8 cellular contexts compared by ENCODE assay signal in the genomic region with DNA sequence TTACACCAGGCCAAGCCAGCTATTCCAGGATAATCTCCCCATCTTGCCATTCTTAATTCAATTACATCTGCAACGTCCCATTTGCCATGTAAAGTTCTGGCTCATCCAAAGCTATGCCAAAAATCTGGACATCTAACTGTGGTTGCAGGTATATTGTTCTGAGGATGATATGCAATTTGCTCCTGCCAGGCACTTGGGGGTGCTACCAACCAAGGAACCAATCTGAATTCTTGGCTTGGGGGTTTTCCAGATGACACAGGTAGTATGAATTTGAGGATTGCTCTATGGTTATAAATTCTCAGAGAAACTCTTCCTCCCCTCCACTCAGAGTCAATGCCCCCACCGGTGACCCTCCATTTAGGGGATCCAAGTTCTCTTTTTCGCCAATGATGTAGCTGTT. TPM values are rescaled to one million over a fixed set of nuclear protein-coding genes. Genes with fewer than 3 reads are reported as not detected.
DNase-seq lines count a peak whose midpoint lies in the region; ATAC-seq and TF ChIP-seq lines count a peak whose summit lies in the region.

No MANE protein-coding gene starts in this region.

- no peaks in the 10 kb centered on the region for H3K4me1 ChIP-seq in CD4-positive, CD25-positive, alpha-beta regulatory T cell (ENCODE audit: control insufficient read depth, insufficient read depth, low read length, poor library complexity, severe bottlenecking)

- no peak overlapping the region for H3K4me3 Mint-ChIP-seq in CD4-positive, CD25-positive, alpha-beta regulatory T cell

- no peaks in the 10 kb centered on the region for H3K9me3 ChIP-seq in CD4-positive, CD25-positive, alpha-beta regulatory T cell (ENCODE audit: control insufficient read depth in 2 of 2, low read length in 2 of 2)

- H3K9me3 Mint-ChIP-seq in CD4-positive, CD25-positive, alpha-beta regulatory T cell, result no peaks in the 10 kb centered on the region

- DNase-seq in CD4-positive, CD25-positive, alpha-beta regulatory T cell, result peak in 2 of 3 donors; percentile 25 to 32
- peak; percentile 61 for DNase-seq in HCEC 1CT
- peak; percentile 49 for DNase-seq in activated CD4-positive, CD25-positive, alpha-beta regulatory T cell treated with anti-CD3 and anti-CD28 coated beads, Interleukin-2, amount 50 U/mL, for 72 hours
- DNase-seq in fibroblast of mammary gland (ENCODE audit: low read depth), result peak; percentile 10
- peak; percentile 30 to 50 for DNase-seq in stimulated activated CD4-positive, alpha-beta T cell treated with anti-CD3 and anti-CD28 coated beads, Interleukin-4, amount 100 ng/mL, for 4 hours

- H3K36me3 ChIP-seq in CD4-positive, CD25-positive, alpha-beta regulatory T cell (ENCODE audit: control insufficient read depth, insufficient read depth, low read length), result peaks cover 3% of the 10 kb centered on the region

- no peak overlapping the region for H3K27ac ChIP-seq in CD4-positive, CD25-positive, alpha-beta regulatory T cell (ENCODE audit: insufficient read depth, low read length, poor library complexity, severe bottlenecking)

- no peaks in the 10 kb centered on the region for H3K27me3 ChIP-seq in CD4-positive, CD25-positive, alpha-beta regulatory T cell (ENCODE audit: control insufficient read depth, insufficient read depth, low read length)

- H3K27ac Mint-ChIP-seq in CD4-positive, CD25-positive, alpha-beta regulatory T cell, result no peak overlapping the region

- H3K36me3 Mint-ChIP-seq in CD4-positive, CD25-positive, alpha-beta regulatory T cell, result peaks cover 11% of the 10 kb centered on the region

- no peak overlapping the region for H3K4me3 ChIP-seq in CD4-positive, CD25-positive, alpha-beta regulatory T cell (ENCODE audit: low read depth, low read length)
- H3K4me3 ChIP-seq in fibroblast of mammary gland (ENCODE audit: control insufficient read depth, low read depth, low read length), result no peak overlapping the region

- no peak for ATAC-seq in CD4-positive, CD25-positive, alpha-beta regulatory T cell (ENCODE audit: low read depth in 2 of 2)
- ATAC-seq in HG03039 (IDR thresholded peaks at IDR 0.05; ENCODE audit: unreplicated experiment) (no peak), GM18861 (IDR thresholded peaks at IDR 0.05; ENCODE audit: unreplicated experiment) (no peak), GM21367 (IDR thresholded peaks at IDR 0.05; ENCODE audit: unreplicated experiment) (no peak)

- H3K4me1 Mint-ChIP-seq in CD4-positive, CD25-positive, alpha-beta regulatory T cell, result peaks cover 5 to 8% (median 7%) of the 10 kb centered on the region in 4 donors

- H3K27me3 Mint-ChIP-seq in CD4-positive, CD25-positive, alpha-beta regulatory T cell, result no peaks in the 10 kb centered on the region

- no peak for TF ChIP-seq CTCF in fibroblast of mammary gland (conservative IDR thresholded peaks at IDR 0.05; ENCODE audit: control insufficient read depth, insufficient read depth, low read depth, low read length)

RNA-seq across cellular contexts. Expression of gene CRYL1, which starts 33.0 kb away (rescaled TPM):
- total RNA-seq in CD4-positive, CD25-positive, alpha-beta regulatory T cell, result 16.2 TPM
- polyA plus RNA-seq in CD4-positive, CD25-positive, alpha-beta regulatory T cell, result 10 to 100 TPM; 45.8 to 55.0 (median 53.7) TPM

Comparison
In these comparisons a context has a peak if more than half of its experiments do, and no peak if none do; other contexts are left out.
1. DNase-seq: peak in every context shown above with its lines; median percentile 61 in HCEC 1CT; 49 in activated CD4-positive, CD25-positive, alpha-beta regulatory T cell treated with anti-CD3 and anti-CD28 coated beads, Interleukin-2, amount 50 U/mL, for 72 hours; 40 in stimulated activated CD4-positive, alpha-beta T cell treated with anti-CD3 and anti-CD28 coated beads, Interleukin-4, amount 100 ng/mL, for 4 hours; 28 in CD4-positive, CD25-positive, alpha-beta regulatory T cell; 10 in fibroblast of mammary gland.